Comparison of ENCODE assay signal across 1 cellular context in genomic region chr1:160363010-160363409, GRCh38.
TF ChIP-seq lines count a peak whose summit lies in the region.

No MANE protein-coding gene starts in this region.

TF ChIP-seq in IMR-90, 13 proteins besides CTCF, POLR2A, EP300 and RAD21 (continued from another document):
- TF ChIP-seq CEBPB (IDR thresholded peaks at IDR 0.05; ENCODE audit: low read depth, low read length) (no peak), MAFK (IDR thresholded peaks at IDR 0.05; ENCODE audit: low read depth, low read length) (no peak), NFE2L2 (IDR thresholded peaks at IDR 0.05; ENCODE audit: low read depth, low read length) (no peak), CHD1 (IDR thresholded peaks at IDR 0.05; ENCODE audit: low read depth, low read length) (no peak), BHLHE40 (IDR thresholded peaks at IDR 0.05; ENCODE audit: low read depth, low read length) (no peak), MAZ (IDR thresholded peaks at IDR 0.05; ENCODE audit: borderline replicate concordance, low read depth, low read length) (no peak), SMC3 (IDR thresholded peaks at IDR 0.05; ENCODE audit: low read depth, low read length) (no peak), ELK1 (IDR thresholded peaks at IDR 0.05; ENCODE audit: borderline replicate concordance, low read depth, low read length) (no peak), USF2 (IDR thresholded peaks at IDR 0.05; ENCODE audit: low read depth, low read length) (no peak)
